Comparison of ENCODE assay signal across 11 cellular contexts in the genomic region with DNA sequence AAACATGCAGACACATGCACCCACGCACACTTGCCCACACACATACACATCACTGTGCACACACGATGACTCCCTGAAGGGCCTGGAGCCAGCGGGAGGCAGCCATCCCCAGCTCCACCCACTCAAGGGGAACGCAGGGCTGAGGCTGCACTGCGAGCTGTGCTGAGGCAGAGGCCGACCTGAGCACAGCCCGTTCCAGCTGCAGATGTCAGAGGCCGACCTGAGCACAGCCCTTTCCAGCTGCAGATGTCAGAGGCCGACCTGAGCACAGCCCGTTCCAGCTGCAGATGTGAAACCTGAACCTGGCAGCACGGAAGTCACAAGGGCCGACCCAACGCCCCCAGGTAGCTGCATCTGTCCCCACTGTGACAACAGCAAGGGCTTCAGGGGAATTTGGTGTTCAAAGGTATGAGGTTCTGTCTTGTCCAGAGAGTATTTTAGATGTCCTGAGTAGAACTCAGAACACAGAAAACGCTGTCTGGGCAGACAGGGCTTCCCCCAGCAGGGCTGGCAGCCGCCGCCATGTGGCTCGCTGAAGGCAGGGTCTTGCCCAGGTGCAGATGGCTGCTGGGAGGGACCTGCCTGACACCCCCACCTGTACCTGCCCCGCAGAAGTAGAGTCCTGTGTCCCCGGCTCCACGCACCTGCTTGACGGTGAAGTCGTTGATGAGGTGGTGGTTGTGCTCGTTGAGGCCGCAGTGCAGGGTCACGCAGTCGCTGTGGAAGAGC. TPM values are rescaled to one million over a fixed set of nuclear protein-coding genes. Genes with fewer than 3 reads are reported as not detected.
DNase-seq lines count a peak whose midpoint lies in the region; ATAC-seq and TF ChIP-seq lines count a peak whose summit lies in the region.
"Had no signal": no experiment of that assay in that cellular context is flagged by ENCODE, and none has a peak within 500 bp of the region (broad histone marks: within the 10 kb centered on the region; RNA-seq: fewer than 3 reads in every experiment).

No MANE protein-coding gene starts in this region.

- H3K27ac Mint-ChIP-seq in immature natural killer cell = peak overlapping the region in 3 of 6 donors; percentile 48 to 66 (median 62)

- peak overlapping the region in 4 of 5 donors; percentile 13 to 81 (median 56) for H3K4me3 Mint-ChIP-seq in immature natural killer cell

- peaks cover 25% of the 10 kb centered on the region for H3K9me3 ChIP-seq in KOPT-K1 (ENCODE audit: insufficient read depth, low read length, poor library complexity, severe bottlenecking)
- H3K9me3 ChIP-seq: suprapubic skin had no signal

- H3K4me1 Mint-ChIP-seq in immature natural killer cell = peaks cover 56 to 60% of the 10 kb centered on the region in 2 donors

- H3K4me3 ChIP-seq in GM12865 (ENCODE audit: low read depth, low read length) = no peak overlapping the region
- H3K4me3 ChIP-seq: suprapubic skin had no signal

- H3K36me3 Mint-ChIP-seq in immature natural killer cell = peaks cover 24 to 38% (median 26%) of the 10 kb centered on the region in 3 donors

- DNase-seq in GM12865 (ENCODE audit: low read depth) (peak; percentile 93), immature natural killer cell (no peak), GF-D8 (lab: John Stamatoyannopoulos, UW) (no peak), HPDE6-E6E7 (ENCODE audit: extremely low spot score) (no peak), amniotic stem cell (lab: John Stamatoyannopoulos, UW) (no peak)
- DNase-seq in effector CD4-positive, alpha-beta T cell = no peak
- DNase-seq: activated T-cell treated with anti-CD3 and anti-CD28 coated beads for 4 hours, NCI-H345 had no signal

- ATAC-seq in GM21526 (IDR thresholded peaks at IDR 0.05; ENCODE audit: low FRiP score, unreplicated experiment) = peak; percentile 67

- peaks cover 88% of the 10 kb centered on the region for H3K36me3 ChIP-seq in KOPT-K1 (ENCODE audit: insufficient read depth, low read length)

- peaks cover 2 to 14% (median 10%) of the 10 kb centered on the region in 3 donors for H3K27me3 Mint-ChIP-seq in immature natural killer cell (ENCODE audit: low read depth in 3 of 3)

- H3K27ac ChIP-seq in KOPT-K1 (ENCODE audit: low read depth, low read length, poor library complexity, severe bottlenecking) = peak overlapping the region; percentile 94
- H3K27ac ChIP-seq: suprapubic skin had no signal

- no peak for TF ChIP-seq CTCF in GM12865 (IDR thresholded peaks at IDR 0.05; ENCODE audit: insufficient read depth, low read depth, low read length, missing control alignments)

- no peaks in the 10 kb centered on the region for H3K9me3 Mint-ChIP-seq in immature natural killer cell

RNA-seq across cellular contexts. Expression of a gene that starts 33.4 kb away (rescaled TPM):
- 100 to 1,000 TPM in 1 of 3 donors, 10 to 100 TPM in 2; 72.1 to 110 (median 77.7) TPM for polyA plus RNA-seq in immature natural killer cell

RNA-seq across cellular contexts. Expression of a gene that starts 43.1 kb away (rescaled TPM):
- 1,000 to 10,000 TPM in 2 of 3 donors, 100 to 1,000 TPM in 1; 603 to 1,685 (median 1,079) TPM for polyA plus RNA-seq in immature natural killer cell
